1 cellular context compared by ENCODE assay signal in the genomic region with DNA sequence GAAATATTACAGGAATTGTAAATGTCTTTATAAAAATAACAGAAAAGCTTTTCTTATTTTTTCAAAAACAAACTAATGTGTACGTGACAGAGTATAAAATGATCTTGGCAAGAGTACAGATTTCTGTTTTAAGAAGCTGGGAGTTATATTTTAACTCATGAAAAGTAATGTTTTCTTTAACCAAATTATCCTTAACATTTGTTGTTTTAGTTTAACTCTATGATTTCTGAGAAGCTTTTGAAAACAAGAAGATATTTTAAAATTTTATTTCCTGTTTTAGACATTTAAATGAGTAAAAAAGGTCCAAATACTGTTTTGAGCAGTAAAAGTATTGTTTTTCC.
TF ChIP-seq lines count a peak whose summit lies in the region.

No MANE protein-coding gene starts in this region.

TF ChIP-seq in IMR-90, 13 proteins besides CTCF, POLR2A, EP300 and RAD21 (continued from another document):
- TF ChIP-seq RCOR1 (IDR thresholded peaks at IDR 0.05; ENCODE audit: insufficient replicate concordance, low read length) (no peak), CHD1 (IDR thresholded peaks at IDR 0.05; ENCODE audit: low read depth, low read length) (no peak), BHLHE40 (IDR thresholded peaks at IDR 0.05; ENCODE audit: low read depth, low read length) (no peak), MAZ (IDR thresholded peaks at IDR 0.05; ENCODE audit: borderline replicate concordance, low read depth, low read length) (no peak), RFX5 (IDR thresholded peaks at IDR 0.05; ENCODE audit: low read depth, low read length) (no peak), MXI1 (IDR thresholded peaks at IDR 0.05; ENCODE audit: borderline replicate concordance, low read depth, low read length) (no peak)
- TF ChIP-seq, protein P1, sequence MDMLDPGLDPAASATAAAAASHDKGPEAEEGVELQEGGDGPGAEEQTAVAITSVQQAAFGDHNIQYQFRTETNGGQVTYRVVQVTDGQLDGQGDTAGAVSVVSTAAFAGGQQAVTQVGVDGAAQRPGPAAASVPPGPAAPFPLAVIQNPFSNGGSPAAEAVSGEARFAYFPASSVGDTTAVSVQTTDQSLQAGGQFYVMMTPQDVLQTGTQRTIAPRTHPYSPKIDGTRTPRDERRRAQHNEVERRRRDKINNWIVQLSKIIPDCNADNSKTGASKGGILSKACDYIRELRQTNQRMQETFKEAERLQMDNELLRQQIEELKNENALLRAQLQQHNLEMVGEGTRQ (IDR thresholded peaks at IDR 0.05; ENCODE audit: low read depth, low read length), result no peak
